Comparison of ENCODE assay signal across 8 cellular contexts in genomic region chr7:130560972-130561371, GRCh38.
DNase-seq lines count a peak whose midpoint lies in the region; ATAC-seq, FAIRE-seq and TF ChIP-seq lines count a peak whose summit lies in the region.

No MANE protein-coding gene starts in this region.

- no peak for TF ChIP-seq EP300 in SK-N-SH (IDR thresholded peaks at IDR 0.05; ENCODE audit: borderline replicate concordance in 1 of 2, low read depth in 1 of 2, low read length in 1 of 2)

- peak; percentile 20; the same call in 1 of the 2 replicates for TF ChIP-seq RAD21 in SK-N-SH (IDR thresholded peaks at IDR 0.05; ENCODE audit: low read length)

- H3K27ac ChIP-seq in SK-N-SH (ENCODE audit: low read depth in 2 of 2, low read length in 1 of 2) (no peak overlapping the region), HEK293 (ENCODE audit: extremely low read depth, low read depth, low read length) (no peak overlapping the region)

- WGBS in SK-N-SH (ENCODE audit: low lambda C conversion rate), result 95% methylated on average over 1 of the region's 1 CpG

- H3K79me2 ChIP-seq in SK-N-SH (ENCODE audit: insufficient read depth), result no peaks in the 10 kb centered on the region

- no peaks in the 10 kb centered on the region for H3K9me2 ChIP-seq in SK-N-SH

- peaks cover 7% of the 10 kb centered on the region for H3K9me3 Mint-ChIP-seq in stimulated activated memory B cell treated with anti-CD40 and anti-IgM and Interleukin-4, amounts not matched to agents 10 μg/mL and 1 μg/mL and 100 μg/mL, for 72 hours
- peaks cover 7% of the 10 kb centered on the region for H3K9me3 Mint-ChIP-seq in activated T-helper 1 cell treated with anti-CD3 and anti-CD28 coated beads, Interleukin-12 subunit alpha, Interleukin-12 subunit beta, Interleukin-2, Interleukin-4 antibody, amounts not matched to agents 30 ng/mL and 10 ng/mL and 1 ng/mL, durations not matched to agents 14 hours and 24 hours and 36 hours

- no peak for FAIRE-seq in bronchial epithelial cell (lab: Jason Lieb, UNC)

- H3K4me1 ChIP-seq in SK-N-SH (ENCODE audit: control insufficient read depth in 1 of 2, insufficient read depth in 2 of 2, low read depth in 1 of 2, low read length in 1 of 2), result no peaks in the 10 kb centered on the region
- H3K4me1 ChIP-seq in HEK293 (ENCODE audit: control insufficient read depth, insufficient read depth, low read length), result no peaks in the 10 kb centered on the region

- no peak overlapping the region for H3K4me2 ChIP-seq in SK-N-SH

- no peak overlapping the region for H3K27ac Mint-ChIP-seq in stimulated activated memory B cell treated with anti-CD40 and anti-IgM and Interleukin-4, amounts not matched to agents 10 μg/mL and 1 μg/mL and 100 μg/mL, for 72 hours
- H3K27ac Mint-ChIP-seq in activated T-helper 1 cell treated with anti-CD3 and anti-CD28 coated beads, Interleukin-12 subunit alpha, Interleukin-12 subunit beta, Interleukin-2, Interleukin-4 antibody, amounts not matched to agents 30 ng/mL and 10 ng/mL and 1 ng/mL, durations not matched to agents 14 hours and 24 hours and 36 hours, result no peak overlapping the region

- no peak overlapping the region for H3K4me3 Mint-ChIP-seq in stimulated activated memory B cell treated with anti-CD40 and anti-IgM and Interleukin-4, amounts not matched to agents 10 μg/mL and 1 μg/mL and 100 μg/mL, for 72 hours
- H3K4me3 Mint-ChIP-seq in activated T-helper 1 cell treated with anti-CD3 and anti-CD28 coated beads, Interleukin-12 subunit alpha, Interleukin-12 subunit beta, Interleukin-2, Interleukin-4 antibody, amounts not matched to agents 30 ng/mL and 10 ng/mL and 1 ng/mL, durations not matched to agents 14 hours and 24 hours and 36 hours, result no peak overlapping the region

- no peaks in the 10 kb centered on the region for H3F3A ChIP-seq in SK-N-SH (replicated peaks; ENCODE audit: insufficient read depth)

- H3K36me3 Mint-ChIP-seq in stimulated activated memory B cell treated with anti-CD40 and anti-IgM and Interleukin-4, amounts not matched to agents 10 μg/mL and 1 μg/mL and 100 μg/mL, for 72 hours, result peaks cover 25% of the 10 kb centered on the region
- H3K36me3 Mint-ChIP-seq in activated T-helper 1 cell treated with anti-CD3 and anti-CD28 coated beads, Interleukin-12 subunit alpha, Interleukin-12 subunit beta, Interleukin-2, Interleukin-4 antibody, amounts not matched to agents 30 ng/mL and 10 ng/mL and 1 ng/mL, durations not matched to agents 14 hours and 24 hours and 36 hours (ENCODE audit: low read depth), result no peaks in the 10 kb centered on the region

- intact Hi-C loops in activated T-helper 1 cell treated with anti-CD3 and anti-CD28 coated beads, Interleukin-12 subunit alpha, Interleukin-12 subunit beta, Interleukin-2, Interleukin-4 antibody, amounts not matched to agents 30 ng/mL and 10 ng/mL and 1 ng/mL, durations not matched to agents 14 hours and 24 hours and 36 hours (cut with micrococcal nuclease), result loop anchor here (1.0 to 5.0 kb wide), 3 partner anchors 74 to 489 kb away; no protein-coding TSS in a partner anchor

- no peak for ATAC-seq in SK-N-SH treated with all-trans-retinoic acid at 6 μM for 48 hours
- ATAC-seq in stimulated activated memory B cell treated with anti-CD40 and anti-IgM and Interleukin-4, amounts not matched to agents 10 μg/mL and 1 μg/mL and 100 μg/mL, for 72 hours, result peak; percentile 78
- no peak for ATAC-seq in GM19023 (IDR thresholded peaks at IDR 0.05; ENCODE audit: unreplicated experiment)

- no peak overlapping the region for H3K9ac ChIP-seq in SK-N-SH

- H3K36me3 ChIP-seq in SK-N-SH (replicated peaks in 1 of 2; ENCODE audit: control insufficient read depth in 1 of 2, insufficient read depth in 2 of 2, low read length in 1 of 2) (peaks cover 14 to 18% of the 10 kb centered on the region in 2 experiments), HEK293 (ENCODE audit: control insufficient read depth in 2 of 2, insufficient read depth in 1 of 2, low read length in 2 of 2) (peaks cover 0 to 13% of the 10 kb centered on the region in 2 experiments; a peak in 2 of 3 replicates), bronchial epithelial cell (ENCODE audit: control insufficient read depth, insufficient read depth, low read length) (no peaks in the 10 kb centered on the region)

- H3K27me3 Mint-ChIP-seq in stimulated activated memory B cell treated with anti-CD40 and anti-IgM and Interleukin-4, amounts not matched to agents 10 μg/mL and 1 μg/mL and 100 μg/mL, for 72 hours, result no peaks in the 10 kb centered on the region
- no peaks in the 10 kb centered on the region for H3K27me3 Mint-ChIP-seq in activated T-helper 1 cell treated with anti-CD3 and anti-CD28 coated beads, Interleukin-12 subunit alpha, Interleukin-12 subunit beta, Interleukin-2, Interleukin-4 antibody, amounts not matched to agents 30 ng/mL and 10 ng/mL and 1 ng/mL, durations not matched to agents 14 hours and 24 hours and 36 hours (ENCODE audit: insufficient read depth)

- no peak for TF ChIP-seq POLR2A in NB4 (IDR thresholded peaks at IDR 0.05; ENCODE audit: extremely low read depth, insufficient read length)

- H3K9me3 ChIP-seq in SK-N-SH (peaks cover 16% of the 10 kb centered on the region; the same call in 1 of the 2 replicates), HEK293 (ENCODE audit: control insufficient read depth, insufficient read depth, low read depth, low read length) (peaks cover 2% of the 10 kb centered on the region; the same call in 1 of the 2 replicates)

- peaks cover 8% of the 10 kb centered on the region for H3K4me1 Mint-ChIP-seq in stimulated activated memory B cell treated with anti-CD40 and anti-IgM and Interleukin-4, amounts not matched to agents 10 μg/mL and 1 μg/mL and 100 μg/mL, for 72 hours
- H3K4me1 Mint-ChIP-seq in activated T-helper 1 cell treated with anti-CD3 and anti-CD28 coated beads, Interleukin-12 subunit alpha, Interleukin-12 subunit beta, Interleukin-2, Interleukin-4 antibody, amounts not matched to agents 30 ng/mL and 10 ng/mL and 1 ng/mL, durations not matched to agents 14 hours and 24 hours and 36 hours (ENCODE audit: low read depth), result no peaks in the 10 kb centered on the region

- DNase-seq in SK-N-SH, result no peak
- peak; percentile 79 for DNase-seq in NB4 (ENCODE audit: low read depth)
- peak; percentile 73 for DNase-seq in bronchial epithelial cell (ENCODE audit: low read depth)
- DNase-seq in activated T-helper 1 cell treated with anti-CD3 and anti-CD28 coated beads, Interleukin-12 subunit alpha, Interleukin-12 subunit beta, Interleukin-2, Interleukin-4 antibody, amounts not matched to agents 30 ng/mL and 10 ng/mL and 1 ng/mL, durations not matched to agents 14 hours and 24 hours and 36 hours (ENCODE audit: low spot score), result no peak

- H3K27me3 ChIP-seq in SK-N-SH (ENCODE audit: insufficient read depth), result no peaks in the 10 kb centered on the region
- H3K27me3 ChIP-seq in bronchial epithelial cell (ENCODE audit: control insufficient read depth, insufficient read depth, low read length), result no peaks in the 10 kb centered on the region

- H2AFZ ChIP-seq in SK-N-SH (ENCODE audit: low read depth), result no peak overlapping the region

- CTCF ChIA-PET in SK-N-SH (lab: Yijun Ruan, JAX) (no interaction called here), HEK293 (lab: Yijun Ruan, JAX) (no interaction called here)

- H4K20me1 ChIP-seq in SK-N-SH (ENCODE audit: insufficient read depth), result no peaks in the 10 kb centered on the region

- TF ChIP-seq CTCF in SK-N-SH (IDR thresholded peaks at IDR 0.05) (peak; percentile 35), HEK293 (tag by site-specific recombination; IDR thresholded peaks at IDR 0.05) (no peak), NB4 (IDR thresholded peaks at IDR 0.05; ENCODE audit: low read depth, low read length) (peak; percentile 19), bronchial epithelial cell (IDR thresholded peaks at IDR 0.05; ENCODE audit: insufficient read depth, low read length, severe bottlenecking) (peak; percentile 52)

- no peak overlapping the region for H3K4me3 ChIP-seq in SK-N-SH (ENCODE audit: low read depth in 2 of 2, low read length in 1 of 2)
- H3K4me3 ChIP-seq in HEK293 (ENCODE audit: low read depth, low read length), result no peak overlapping the region
- H3K4me3 ChIP-seq in NB4 (ENCODE audit: low read depth, low read length), result no peak overlapping the region
- no peak overlapping the region for H3K4me3 ChIP-seq in bronchial epithelial cell (ENCODE audit: low read depth, low read length)

- POLR2A ChIA-PET in SK-N-SH (lab: Yijun Ruan, JAX), result no interaction called here
- POLR2A ChIA-PET in HEK293 (lab: Yijun Ruan, JAX), result no interaction called here

TF ChIP-seq in SK-N-SH, 30 proteins besides CTCF, POLR2A, EP300 and RAD21:
- TF ChIP-seq NRF1 (IDR thresholded peaks at IDR 0.05; ENCODE audit: low read depth, low read length) (no peak), SMC3 (IDR thresholded peaks at IDR 0.05; ENCODE audit: low read depth, low read length) (peak; percentile 25; the same call in 1 of the 2 replicates)

TF ChIP-seq in SK-N-SH treated with all-trans-retinoic acid at 6 μM for 48 hours, 23 proteins besides CTCF, POLR2A, EP300 and RAD21 (continues in another document):
- TF ChIP-seq ZNF70 (CRISPR knock-in tag; IDR thresholded peaks at IDR 0.05), result no peak

TF ChIP-seq in HEK293, 187 proteins besides CTCF, POLR2A, EP300 and RAD21:
- TF ChIP-seq ZNF654 (tag by site-specific recombination; IDR thresholded peaks at IDR 0.05; ENCODE audit: low read depth), result 0 out of 2 replicates have a peak, but pooled peaks have one; percentile 24
- no peak for TF ChIP-seq ZNF23 (tag by site-specific recombination; IDR thresholded peaks at IDR 0.05; ENCODE audit: borderline replicate concordance)

Comparison
In these comparisons a context has a peak if more than half of its experiments do, and no peak if none do; other contexts are left out.
1. DNase-seq: peak in NB4 (single experiment) and bronchial epithelial cell (single experiment); none in SK-N-SH (single experiment) and activated T-helper 1 cell treated with anti-CD3 and anti-CD28 coated beads, Interleukin-12 subunit alpha, Interleukin-12 subunit beta, Interleukin-2, Interleukin-4 antibody, amounts not matched to agents 30 ng/mL and 10 ng/mL and 1 ng/mL, durations not matched to agents 14 hours and 24 hours and 36 hours (single experiment).
2. Of the 4 proteins assayed by ChIP-seq in both HEK293 and SK-N-SH: peak only in HEK293: none; only in SK-N-SH: CTCF; in both: none; in neither: 3.